8 cellular contexts compared by ENCODE assay signal in genomic region chr15:80970018-80970657, GRCh38. TPM values are rescaled to one million over a fixed set of nuclear protein-coding genes. Genes with fewer than 3 reads are reported as not detected.
DNase-seq lines count a peak whose midpoint lies in the region; ATAC-seq and TF ChIP-seq lines count a peak whose summit lies in the region.

No MANE protein-coding gene starts in this region.

- TF ChIP-seq CTCF in CD14-positive monocyte (IDR thresholded peaks at IDR 0.05) (peak; percentile 84), HCT116 (IDR thresholded peaks at IDR 0.05 in 2 of 3, conservative IDR thresholded peaks at IDR 0.05 in 1 of 3; ENCODE audit: borderline replicate concordance in 1 of 3, insufficient read depth in 1 of 3, low read depth in 2 of 3, low read length in 2 of 3) (peak; percentile 65 to 89 (median 84))

- H3K36me3 ChIP-seq in HCT116 (ENCODE audit: control insufficient read depth in 1 of 2, insufficient read depth in 2 of 2, low read length in 2 of 2) = peaks cover 0 to 4% of the 10 kb centered on the region in 2 experiments; a peak in 2 of 4 replicates

- H3K36me3 Mint-ChIP-seq in CD14-positive monocyte = peaks cover 41 to 55% of the 10 kb centered on the region in 2 donors
- peaks cover 13% of the 10 kb centered on the region for H3K36me3 Mint-ChIP-seq in activated CD4-positive, alpha-beta T cell treated with anti-CD3 and anti-CD28 coated beads, Interleukin-2, amount 10 ng/mL, durations not matched to agents 7 days and 5 days (ENCODE audit: low read depth)

- no peak overlapping the region for H3K4me3 Mint-ChIP-seq in CD14-positive monocyte
- no peak overlapping the region for H3K4me3 Mint-ChIP-seq in activated CD4-positive, alpha-beta T cell treated with anti-CD3 and anti-CD28 coated beads, Interleukin-2, amount 10 ng/mL, durations not matched to agents 7 days and 5 days

- H3K27ac ChIP-seq in HCT116 (ENCODE audit: low read depth, low read length) = no peak overlapping the region

- H3K4me1 Mint-ChIP-seq in CD14-positive monocyte = no peaks in the 10 kb centered on the region
- peaks cover 4% of the 10 kb centered on the region for H3K4me1 Mint-ChIP-seq in activated CD4-positive, alpha-beta T cell treated with anti-CD3 and anti-CD28 coated beads, Interleukin-2, amount 10 ng/mL, durations not matched to agents 7 days and 5 days

- no peaks in the 10 kb centered on the region for H3K9me2 ChIP-seq in HCT116 (ENCODE audit: insufficient read depth)

- no peaks in the 10 kb centered on the region for H4K20me1 ChIP-seq in HCT116 (ENCODE audit: insufficient read depth)

- ATAC-seq in HCT116 (peak; percentile 88), GM21423 (IDR thresholded peaks at IDR 0.05; ENCODE audit: unreplicated experiment) (no peak)

- no peak for TF ChIP-seq POLR2A in HCT116 (IDR thresholded peaks at IDR 0.05; ENCODE audit: borderline replicate concordance, extremely low read depth, insufficient read depth, insufficient read length)

- no peak overlapping the region for H3K9ac ChIP-seq in HCT116 (ENCODE audit: low read length)

- no peaks in the 10 kb centered on the region for H3K27me3 ChIP-seq in HCT116 (ENCODE audit: insufficient read depth, low read length)

- POLR2A ChIA-PET in HCT116 (lab: Charles Lee) = no interaction called here
- POLR2A ChIA-PET in activated CD4-positive, alpha-beta T cell treated with anti-CD3 and anti-CD28 coated beads, Interleukin-2, amount 10 ng/mL, durations not matched to agents 7 days and 5 days (lab: Charles Lee) = no interaction called here

- H2AFZ ChIP-seq in HCT116 (ENCODE audit: low read depth, low read length, poor library complexity, severe bottlenecking) = no peak overlapping the region

- no peak for DNase-seq in CD14-positive monocyte (ENCODE audit: low spot score)
- DNase-seq in HCT116 (ENCODE audit: low read depth, low spot score) = peak; percentile 39
- peak; percentile 53 for DNase-seq in NCI-H460 (ENCODE audit: extremely low read depth, low read depth)
- DNase-seq in activated CD4-positive, alpha-beta T cell treated with anti-CD3 and anti-CD28 coated beads, Interleukin-2, amount 10 ng/mL, durations not matched to agents 7 days and 5 days = peak; percentile 73
- DNase-seq in dermis blood vessel endothelial cell = peak; percentile 81
- DNase-seq in lung microvascular endothelial cell (ENCODE audit: low read depth in 2 of 2) = peak; percentile 64 to 76
- DNase-seq in stimulated activated CD8-positive, alpha-beta memory T cell treated with anti-CD3 and anti-CD28 coated beads, Interleukin-4, amount 100 ng/mL, for 1 hour (ENCODE audit: low read depth in 2 of 2, low spot score in 1 of 2) = peak; percentile 31 to 40

- no peak overlapping the region for H3K27ac Mint-ChIP-seq in CD14-positive monocyte
- no peak overlapping the region for H3K27ac Mint-ChIP-seq in activated CD4-positive, alpha-beta T cell treated with anti-CD3 and anti-CD28 coated beads, Interleukin-2, amount 10 ng/mL, durations not matched to agents 7 days and 5 days

- no peaks in the 10 kb centered on the region for H3K9me3 ChIP-seq in HCT116 (ENCODE audit: control insufficient read depth in 1 of 2, insufficient read depth in 1 of 2, low read depth in 1 of 2, low read length in 2 of 2)

- BruUV-seq in HCT116 (replicated peaks; lab: Mats Ljungman, UMichigan) = no TSS peak

- TF ChIP-seq RAD21 in HCT116 (IDR thresholded peaks at IDR 0.05; ENCODE audit: low read depth) = peak; percentile 95

- intact Hi-C loops in CD14-positive monocyte (cut with micrococcal nuclease) = loop anchor here (5.0 to 10.0 kb wide), 2 partner anchors 135 to 513 kb away; no protein-coding TSS in a partner anchor
- intact Hi-C loops in HCT116 (cut with micrococcal nuclease) = loop anchor here (1.0 to 5.0 kb wide), 6 partner anchors 135 to 513 kb away; partner anchors contain the start of genes ABHD17C and CEMIP

- CTCF ChIA-PET in HCT116 (lab: Charles Lee) = interaction anchor here (0.7 to 5.5 kb wide), 19 partner anchors 9 to 552 kb away, joined by 3 to 59 read pairs (median 5); partner anchors contain the start of gene CEMIP
- CTCF ChIA-PET in activated CD4-positive, alpha-beta T cell treated with anti-CD3 and anti-CD28 coated beads, Interleukin-2, amount 10 ng/mL, durations not matched to agents 7 days and 5 days (lab: Charles Lee) = interaction anchor here (0.6 to 1.5 kb wide), 9 partner anchors 9 to 488 kb away, joined by 3 to 6 read pairs (median 3); partner anchors contain the start of gene CEMIP

- H3K9me3 Mint-ChIP-seq in CD14-positive monocyte = peaks cover 0 to 5% (median 4%) of the 10 kb centered on the region in 7 donors
- peaks cover 3% of the 10 kb centered on the region for H3K9me3 Mint-ChIP-seq in activated CD4-positive, alpha-beta T cell treated with anti-CD3 and anti-CD28 coated beads, Interleukin-2, amount 10 ng/mL, durations not matched to agents 7 days and 5 days

- H3K4me3 ChIP-seq in HCT116 (replicated peaks in 1 of 2; ENCODE audit: low read depth in 1 of 2, low read length in 2 of 2) = no peak overlapping the region

- peaks cover 6 to 10% of the 10 kb centered on the region in 2 experiments; a peak in 3 of 4 replicates for H3K4me1 ChIP-seq in HCT116 (ENCODE audit: control insufficient read depth in 1 of 2, insufficient read depth in 2 of 2, low read length in 2 of 2)

- no peak overlapping the region for H3K4me2 ChIP-seq in HCT116 (ENCODE audit: low read length)

- peaks cover 0 to 4% (median 0%) of the 10 kb centered on the region in 3 donors for H3K27me3 Mint-ChIP-seq in CD14-positive monocyte (ENCODE audit: low read depth in 3 of 3)
- H3K27me3 Mint-ChIP-seq in activated CD4-positive, alpha-beta T cell treated with anti-CD3 and anti-CD28 coated beads, Interleukin-2, amount 10 ng/mL, durations not matched to agents 7 days and 5 days = no peaks in the 10 kb centered on the region

- RAD21 ChIA-PET in HCT116 (lab: Charles Lee; ENCODE audit: low non-redundant PET in 1 of 2, low total read pairs in 2 of 2, uncharacterized antibody in 2 of 2, unreplicated experiment in 2 of 2) = interaction anchor here (0.6 to 2.1 kb wide), 8 partner anchors 14 to 402 kb away, joined by 3 to 7 read pairs (median 4); partner anchors contain the start of gene CEMIP (in 1 of the 2)

- peaks cover 6% of the 10 kb centered on the region; the same call in 1 of the 2 replicates for H3K79me2 ChIP-seq in HCT116 (ENCODE audit: insufficient read depth, low read length)

TF ChIP-seq in HCT116, 20 proteins besides CTCF, POLR2A, EP300 and RAD21:
- TF ChIP-seq ZNF274 (IDR thresholded peaks at IDR 0.05; ENCODE audit: low read depth, low read length) (no peak), MAX (IDR thresholded peaks at IDR 0.05) (peak; percentile 48; the same call in 1 of the 2 replicates)

RNA-seq across cellular contexts. Expression of gene MESD, which starts 19.5 kb away (rescaled TPM):
- polyA plus RNA-seq in CD14-positive monocyte = 10 to 100 TPM; 13.1 to 15.7 TPM
- total RNA-seq in HCT116 (2021; ENCODE audit: unreplicated experiment) (22.5 TPM), dermis blood vessel endothelial cell (17.0 and 24.3 TPM in 2 replicates), lung microvascular endothelial cell (11.6 and 13.3 TPM in 2 replicates)
- polyA plus RNA-seq in HCT116 (2012) = 13.9 and 15.7 TPM in 2 replicates
- total RNA-seq in NCI-H460 (2014; rRNA removed; shearing (Covaris generic)) = 18.6 and 19.7 TPM in 2 replicates
- polyA plus RNA-seq in NCI-H460 (2014; cell fraction: nucleus; rRNA removed) = 13.5 and 15.0 TPM in 2 replicates
- 10 to 100 TPM; 34.0 to 34.3 TPM for total RNA-seq in activated CD4-positive, alpha-beta T cell treated with anti-CD3 and anti-CD28 coated beads, Interleukin-2, amount 10 ng/mL, durations not matched to agents 7 days and 5 days

RNA-seq across cellular contexts. Expression of gene TLNRD1, which starts 30.6 kb away (rescaled TPM):
- polyA plus RNA-seq in CD14-positive monocyte = 1 to 10 TPM; 2.6 to 3.4 TPM
- total RNA-seq in HCT116 (2021; ENCODE audit: unreplicated experiment) = 22.5 TPM
- polyA plus RNA-seq in HCT116 (2012) = 13.3 and 13.8 TPM in 2 replicates
- total RNA-seq in NCI-H460 (2014; rRNA removed; shearing (Covaris generic)) = 10.0 and 14.9 TPM in 2 replicates
- polyA plus RNA-seq in NCI-H460 (2014; cell fraction: nucleus; rRNA removed) = 19.3 and 19.4 TPM in 2 replicates
- 10 to 100 TPM; 28.6 to 34.2 TPM for total RNA-seq in activated CD4-positive, alpha-beta T cell treated with anti-CD3 and anti-CD28 coated beads, Interleukin-2, amount 10 ng/mL, durations not matched to agents 7 days and 5 days
- 20.8 and 25.4 TPM in 2 replicates for total RNA-seq in dermis blood vessel endothelial cell
- total RNA-seq in lung microvascular endothelial cell = 7.0 and 9.9 TPM in 2 replicates
